ENCODE assay signal across 8 cellular contexts in genomic region chrX:51144828-51145442, GRCh38.
DNase-seq lines count a peak whose midpoint lies in the region; ATAC-seq and TF ChIP-seq lines count a peak whose summit lies in the region.

No MANE protein-coding gene starts in this region.

- no peaks in the 10 kb centered on the region for H3K9me3 ChIP-seq in BE2C
- H3K9me3 ChIP-seq in PC-9 (ENCODE audit: insufficient read depth, low read depth): no peaks in the 10 kb centered on the region
- no peaks in the 10 kb centered on the region for H3K9me3 ChIP-seq in mucosa of descending colon

- no peaks in the 10 kb centered on the region for H4K20me1 ChIP-seq in PC-9 (ENCODE audit: insufficient read depth)

- no peak overlapping the region for H3K27ac ChIP-seq in PC-9

- peak; percentile 74 for TF ChIP-seq CTCF in BE2C (IDR thresholded peaks at IDR 0.05; ENCODE audit: low read depth, low read length)
- peak; percentile 69 for TF ChIP-seq CTCF in GM12872 (IDR thresholded peaks at IDR 0.05; ENCODE audit: insufficient read depth, low read depth, low read length)
- TF ChIP-seq CTCF in PC-9 (conservative IDR thresholded peaks at IDR 0.05): peak; percentile 55
- peak; percentile 52 for TF ChIP-seq CTCF in cardiac fibroblast (IDR thresholded peaks at IDR 0.05; ENCODE audit: low read depth, low read length)
- no peak for TF ChIP-seq CTCF in mucosa of descending colon (IDR thresholded peaks at IDR 0.05)

- no peaks in the 10 kb centered on the region for H3K4me1 ChIP-seq in BE2C
- no peaks in the 10 kb centered on the region for H3K4me1 ChIP-seq in PC-9 (replicated peaks; ENCODE audit: insufficient read depth)
- H3K4me1 ChIP-seq in mucosa of descending colon (ENCODE audit: low read depth): no peaks in the 10 kb centered on the region

- no peak overlapping the region for H3K4me2 ChIP-seq in PC-9

- CTCF ChIA-PET in PC-9 (lab: Charles Lee): no interaction called here

- ATAC-seq in HG03159 (IDR thresholded peaks at IDR 0.05; ENCODE audit: unreplicated experiment) (peak; percentile 96), mucosa of descending colon (peak; percentile 63), HG03175 (IDR thresholded peaks at IDR 0.05; ENCODE audit: unreplicated experiment) (no peak)

- H3K9me2 ChIP-seq in PC-9 (ENCODE audit: insufficient read depth): no peaks in the 10 kb centered on the region

- H3K27me3 ChIP-seq in BE2C (no peaks in the 10 kb centered on the region), PC-9 (ENCODE audit: insufficient read depth, low read depth) (no peaks in the 10 kb centered on the region)

- intact Hi-C loops in PC-9 (cut with micrococcal nuclease; ENCODE audit: unreplicated experiment): no loop called here
- intact Hi-C loops in mucosa of descending colon (cut with DNase I, micrococcal nuclease): no loop called here

- no TSS peak for BruUV-seq in PC-9 (replicated peaks; lab: Mats Ljungman, UMichigan)

- no peaks in the 10 kb centered on the region for H3K36me3 ChIP-seq in BE2C
- H3K36me3 ChIP-seq in PC-9 (ENCODE audit: low read depth): no peaks in the 10 kb centered on the region
- no peaks in the 10 kb centered on the region for H3K36me3 ChIP-seq in mucosa of descending colon (ENCODE audit: low read depth)

- no peaks in the 10 kb centered on the region for H3K79me2 ChIP-seq in PC-9 (ENCODE audit: low read depth)

- POLR2A ChIA-PET in PC-9 (lab: Charles Lee; ENCODE audit: unreplicated experiment): no interaction called here

- DNase-seq in BE2C (peak; percentile 44), PC-9 (peak in 1 of 2 experiments; percentile 3), cardiac fibroblast (ENCODE audit: low read depth in 2 of 2) (peak; percentile 40 to 41), mucosa of descending colon (peak in 1 of 3 donors; percentile 41), middle frontal gyrus (ENCODE audit: extremely low spot score, low spot score) (no peak)

- no peaks in the 10 kb centered on the region for H3F3A ChIP-seq in PC-9 (ENCODE audit: insufficient read depth, low read depth)

- no peak overlapping the region for H3K4me3 ChIP-seq in BE2C (ENCODE audit: low read depth, low read length)
- no peak overlapping the region for H3K4me3 ChIP-seq in PC-9
- no peak overlapping the region for H3K4me3 ChIP-seq in cardiac fibroblast (replicated peaks in 1 of 2; ENCODE audit: low read depth in 2 of 2, low read length in 2 of 2)
- H3K4me3 ChIP-seq in mucosa of descending colon: no peak overlapping the region

- no peak overlapping the region for H2AFZ ChIP-seq in PC-9
